In genomic region chr1:162632743-162633326, GRCh38 we compare ENCODE assay signal across 10 cellular contexts. TPM values are rescaled to one million over a fixed set of nuclear protein-coding genes. Genes with fewer than 3 reads are reported as not detected.
DNase-seq lines count a peak whose midpoint lies in the region; ATAC-seq and TF ChIP-seq lines count a peak whose summit lies in the region.
"Had no signal": no experiment of that assay in that cellular context is flagged by ENCODE, and none has a peak within 500 bp of the region (broad histone marks: within the 10 kb centered on the region; RNA-seq: fewer than 3 reads in every experiment).

No MANE protein-coding gene starts in this region.

- H3K4me3 ChIP-seq in HUES48 (ENCODE audit: low read depth, low read length) (peak overlapping the region; percentile 20; the same call in 1 of the 2 replicates), lung (peak overlapping the region; percentile 27), tibial nerve (peak overlapping the region; percentile 28 to 56 (median 43))

- TF ChIP-seq CTCF in lung (IDR thresholded peaks at IDR 0.05; ENCODE audit: control extremely low read depth, extremely low read depth), result no peak
- no peak for TF ChIP-seq CTCF in tibial nerve (IDR thresholded peaks at IDR 0.05)

- TF ChIP-seq POLR2A in tibial nerve (IDR thresholded peaks at IDR 0.05), result no peak

- no peaks in the 10 kb centered on the region for H3K36me3 ChIP-seq in HUES48 (ENCODE audit: control insufficient read depth, insufficient read depth, low read length)
- no peaks in the 10 kb centered on the region for H3K36me3 ChIP-seq in lung (ENCODE audit: control insufficient read depth in 2 of 2, insufficient read depth in 2 of 2, low read length in 2 of 2)
- no peaks in the 10 kb centered on the region for H3K36me3 ChIP-seq in tibial nerve

- no peaks in the 10 kb centered on the region for H3K9me3 ChIP-seq in HUES48 (ENCODE audit: control insufficient read depth, insufficient read depth, low read length)
- H3K9me3 ChIP-seq in lung (ENCODE audit: control insufficient read depth in 2 of 2, insufficient read depth in 1 of 2, low read length in 1 of 2), result no peaks in the 10 kb centered on the region
- H3K9me3 ChIP-seq in tibial nerve, result no peaks in the 10 kb centered on the region

- peak overlapping the region; percentile 52; the same call in 1 of the 2 replicates for H3K9ac ChIP-seq in HUES48 (ENCODE audit: low read depth, low read length)

- ATAC-seq in lung (ENCODE audit: insufficient read depth, low FRiP score), result no peak

- DNase-seq in lung (ENCODE audit: low spot score) (no peak), tibial nerve (ENCODE audit: low spot score in 2 of 2) (no peak), NCI-H1048 (lab: John Stamatoyannopoulos, UW) (no peak), T1000 (lab: John Stamatoyannopoulos, UW) (no peak)
- DNase-seq in activated CD4-positive, alpha-beta T cell treated with anti-CD3 and anti-CD28 coated beads for 1 hour, result no peak
- no peak for DNase-seq in stimulated activated CD4-positive, alpha-beta T cell treated with anti-CD3 and anti-CD28 coated beads, Interleukin-4, amount 100 ng/mL, for 1 hour
- DNase-seq: stimulated activated CD4-positive, alpha-beta T cell treated with anti-CD3 and anti-CD28 coated beads, Interleukin-4, amount 100 ng/mL, for 4 hours had no signal

- H3K4me1 ChIP-seq in HUES48 (ENCODE audit: control insufficient read depth, insufficient read depth, low read length) (peaks cover 17% of the 10 kb centered on the region), lung (ENCODE audit: control insufficient read depth in 2 of 2, insufficient read depth in 2 of 2, low read length in 2 of 2) (peaks cover 0 to 4% of the 10 kb centered on the region in 2 donors), tibial nerve (peaks cover 0 to 40% (median 13%) of the 10 kb centered on the region in 4 donors)

- 56 to 64% methylated on average over 5 of the region's 5 CpGs for WGBS in lung, 2 donors
- WGBS in tibial nerve, 2 donors, result 9 to 26% methylated on average over 5 of the region's 5 CpGs

- H3K27ac ChIP-seq in HUES48 (ENCODE audit: low read depth, low read length) (no peak overlapping the region), cingulate gyrus (ENCODE audit: low read depth, low read length) (peak overlapping the region; percentile 55), lung (ENCODE audit: low read depth in 1 of 2, low read length in 1 of 2) (peak overlapping the region; percentile 70 to 89), tibial nerve (peak overlapping the region; percentile 68 to 93 (median 79))
- H3K27ac ChIP-seq: epithelial cell of prostate had no signal

- TF ChIP-seq EP300 in tibial nerve (IDR thresholded peaks at IDR 0.05), result no peak

- no peaks in the 10 kb centered on the region for H3K27me3 ChIP-seq in HUES48 (ENCODE audit: control insufficient read depth, insufficient read depth, low read length)
- H3K27me3 ChIP-seq in lung (ENCODE audit: control insufficient read depth, insufficient read depth), result no peaks in the 10 kb centered on the region
- no peaks in the 10 kb centered on the region for H3K27me3 ChIP-seq in tibial nerve

RNA-seq across cellular contexts. Expression of gene DDR2, which starts 0.6 kb away (rescaled TPM):
- total RNA-seq in lung (10 to 100 TPM; 29.2 to 55.7 TPM), tibial nerve (100 to 1,000 TPM in 2 of 4 donors, 10 to 100 TPM in 2; 76.5 to 120 (median 103) TPM)
- 1 to 10 TPM; 2.3 to 6.0 TPM for polyA plus RNA-seq in lung
